ENCODE assay signal across 10 cellular contexts in genomic region chr6:149033454-149034241, GRCh38.
A peak's percentile ranks its signal among the peaks of the same experiment; 100 is the strongest.
DNase-seq lines count a peak whose midpoint lies in the region; ATAC-seq and TF ChIP-seq lines count a peak whose summit lies in the region.
"Had no signal": no experiment of that assay in that cellular context is flagged by ENCODE, and none has a peak within 500 bp of the region (broad histone marks: within the 10 kb centered on the region; RNA-seq: fewer than 3 reads in every experiment).

No MANE protein-coding gene starts in this region.

- DNase-seq in activated T-helper 9 cell treated with anti-CD3 and anti-CD28 coated beads, Interleukin-2, amount 50 U/mL, for 16 hours (ENCODE audit: low read depth), result peak; percentile 15
- DNase-seq in progenitor cell of endocrine pancreas (ENCODE audit: low spot score, unreplicated experiment) (no peak), head of caudate nucleus (no peak), COLO829 (ENCODE audit: low spot score) (no peak)
- no peak for DNase-seq in activated effector memory CD4-positive, alpha-beta T cell treated with anti-CD3 and anti-CD28 coated beads, Interleukin-2, amount 50 U/mL, for 16 hours
- DNase-seq: heart left ventricle, NCI-H2081 treated with DMSO at 0.1 percent for 48 hours, SHP77 treated with DMSO at 0.1 percent for 48 hours had no signal

- H3K9me3 Mint-ChIP-seq in progenitor cell of endocrine pancreas (ENCODE audit: low read depth), result no peaks in the 10 kb centered on the region

- ATAC-seq in GM18858 (IDR thresholded peaks at IDR 0.05; ENCODE audit: unreplicated experiment) (peak; percentile 22), HG02870 (IDR thresholded peaks at IDR 0.05; ENCODE audit: unreplicated experiment) (peak; percentile 27)
- ATAC-seq: heart left ventricle had no signal

- H3K36me3 Mint-ChIP-seq in progenitor cell of endocrine pancreas (ENCODE audit: insufficient read depth), result no peaks in the 10 kb centered on the region

- TF ChIP-seq CTCF in progenitor cell of endocrine pancreas (IDR thresholded peaks at IDR 0.05; ENCODE audit: unreplicated experiment), result no peak

- H3K27me3 Mint-ChIP-seq in progenitor cell of endocrine pancreas, result peaks cover 12% of the 10 kb centered on the region

- intact Hi-C loops in head of caudate nucleus (cut with DNase I), result no loop called here

- H3K27ac Mint-ChIP-seq in progenitor cell of endocrine pancreas, result peak overlapping the region; percentile 46

- no peak overlapping the region for H3K4me3 Mint-ChIP-seq in progenitor cell of endocrine pancreas (ENCODE audit: low read depth)

- H3K4me1 Mint-ChIP-seq in progenitor cell of endocrine pancreas (ENCODE audit: low read depth), result peaks cover 12% of the 10 kb centered on the region
